Comparison of ENCODE assay signal across 8 cellular contexts in the genomic region with DNA sequence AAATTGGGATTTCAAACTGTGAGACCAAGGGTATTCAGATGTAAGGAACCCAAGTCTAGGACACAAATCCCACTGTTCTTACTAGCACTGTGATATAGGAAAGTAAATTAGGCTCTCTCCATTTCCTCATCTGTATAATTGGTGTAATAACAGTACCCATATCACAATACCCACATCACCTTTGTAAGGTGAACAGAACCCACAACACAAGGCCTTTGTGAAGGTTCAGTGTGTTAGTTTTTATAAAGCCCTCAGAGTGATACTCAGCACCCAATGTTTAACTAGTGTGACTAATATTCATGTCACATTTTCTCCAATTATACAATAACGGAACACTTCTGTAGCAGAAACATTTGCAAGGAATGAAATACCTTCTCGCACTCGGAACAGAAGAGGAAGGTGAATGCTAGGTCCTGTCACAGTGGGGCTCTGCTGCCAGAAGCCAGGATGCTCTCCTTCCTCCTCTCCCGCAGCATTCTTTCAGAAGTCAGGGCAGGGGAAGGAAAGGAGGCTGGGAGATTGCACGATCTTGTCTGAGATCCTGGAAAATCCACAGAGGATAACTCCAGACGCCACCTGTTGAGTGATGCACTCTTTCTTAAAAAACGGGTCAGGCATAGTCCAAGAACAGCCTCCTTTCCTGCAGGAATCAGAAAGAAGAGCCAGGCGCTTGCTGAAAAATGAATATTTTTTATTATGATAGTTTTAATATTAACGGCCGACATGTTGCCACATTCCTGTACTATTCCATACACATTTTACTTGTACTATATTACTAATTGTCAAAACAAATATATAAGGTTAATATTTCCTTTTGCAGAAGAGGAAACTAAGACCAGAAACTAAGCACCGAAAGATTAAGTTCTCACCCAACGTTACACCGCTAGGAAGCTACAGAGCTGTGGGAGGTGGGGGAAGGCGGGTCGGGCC. TPM values are rescaled to one million over a fixed set of nuclear protein-coding genes. Genes with fewer than 3 reads are reported as not detected.
DNase-seq lines count a peak whose midpoint lies in the region; ATAC-seq and TF ChIP-seq lines count a peak whose summit lies in the region.

No MANE protein-coding gene starts in this region.

- H3K9me3 ChIP-seq in KOPT-K1 (ENCODE audit: insufficient read depth, low read length, poor library complexity, severe bottlenecking) (peaks cover 3% of the 10 kb centered on the region), right lobe of liver (no peaks in the 10 kb centered on the region), upper lobe of left lung (no peaks in the 10 kb centered on the region)

- H3K27ac ChIP-seq in KOPT-K1 (ENCODE audit: low read depth, low read length, poor library complexity, severe bottlenecking) (peak overlapping the region; percentile 72), right lobe of liver (peak overlapping the region; percentile 40 to 61 (median 46)), upper lobe of left lung (peak overlapping the region; percentile 78 to 86 (median 82))

- intact Hi-C loops in MCF 10A (cut with micrococcal nuclease), result loop anchor here (10.0 kb wide), 1 partner anchor 50 kb away; a partner anchor contains a TSS
- intact Hi-C loops in right lobe of liver (cut with DNase I), result no loop called here

- no peaks in the 10 kb centered on the region for H3K9me3 Mint-ChIP-seq in MCF 10A (ENCODE audit: unreplicated experiment)

- H3K4me1 ChIP-seq in right lobe of liver, result peaks cover 0 to 18% (median 6%) of the 10 kb centered on the region in 4 donors
- H3K4me1 ChIP-seq in upper lobe of left lung, result peaks cover 10 to 25% (median 16%) of the 10 kb centered on the region in 4 donors

- WGBS in right lobe of liver (ENCODE audit: insufficient coverage, low coverage, low lambda C conversion rate, missing lambda C conversion rate), result 15% methylated on average over 13 of the region's 15 CpGs
- WGBS in upper lobe of left lung, 2 donors, result 8% methylated on average over 15 of the region's 15 CpGs

- peaks cover 5% of the 10 kb centered on the region for H3K4me1 Mint-ChIP-seq in MCF 10A (ENCODE audit: insufficient read depth, unreplicated experiment)

- H3K27ac Mint-ChIP-seq in MCF 10A (ENCODE audit: low read depth, unreplicated experiment), result peak overlapping the region; percentile 67

- H3K4me3 ChIP-seq in right lobe of liver (peak overlapping the region; percentile 50 to 75 (median 73)), upper lobe of left lung (peak overlapping the region; percentile 57 to 88 (median 65))

- ATAC-seq in right lobe of liver (no peak), upper lobe of left lung (ENCODE audit: low FRiP score in 2 of 2) (no peak), GM21526 (IDR thresholded peaks at IDR 0.05; ENCODE audit: low FRiP score, unreplicated experiment) (no peak)

- H3K36me3 Mint-ChIP-seq in MCF 10A (ENCODE audit: insufficient read depth, unreplicated experiment), result peaks cover 31% of the 10 kb centered on the region

- no peaks in the 10 kb centered on the region for H3K27me3 Mint-ChIP-seq in MCF 10A (ENCODE audit: insufficient read depth, unreplicated experiment)

- TF ChIP-seq POLR2A in right lobe of liver (IDR thresholded peaks at IDR 0.05) (no peak), upper lobe of left lung (IDR thresholded peaks at IDR 0.05) (no peak)

- H3K4me3 Mint-ChIP-seq in MCF 10A (ENCODE audit: unreplicated experiment), result peak overlapping the region; percentile 90

- BruUV-seq in MCF 10A (replicated peaks; lab: Mats Ljungman, UMichigan), result TSS peak; percentile 56

- POLR2A ChIA-PET in MCF 10A (lab: Yijun Ruan, JAX), result interaction anchor here (0.6 to 2.5 kb wide), 18 partner anchors 9 to 351 kb away, joined by 3 to 32 read pairs (median 4); a partner anchor contains a TSS

- TF ChIP-seq CTCF in MCF 10A (IDR thresholded peaks at IDR 0.05; ENCODE audit: unreplicated experiment), result no peak
- TF ChIP-seq CTCF in right lobe of liver (IDR thresholded peaks at IDR 0.05), result no peak
- no peak for TF ChIP-seq CTCF in upper lobe of left lung (IDR thresholded peaks at IDR 0.05)

- DNase-seq in D341Med (ENCODE audit: low spot score) (peak; percentile 37), MCF 10A (ENCODE audit: unreplicated experiment) (peak; percentile 8), right lobe of liver (no peak), upper lobe of left lung (no peak), NCI-H2171 (lab: John Stamatoyannopoulos, UW) (no peak), NCI-H226 (no peak)

- H3K36me3 ChIP-seq in KOPT-K1 (ENCODE audit: insufficient read depth, low read length), result peaks cover 39% of the 10 kb centered on the region
- H3K36me3 ChIP-seq in right lobe of liver, result peaks cover 0 to 33% (median 14%) of the 10 kb centered on the region in 4 donors
- peaks cover 18 to 37% (median 35%) of the 10 kb centered on the region in 4 donors for H3K36me3 ChIP-seq in upper lobe of left lung

- CTCF ChIA-PET in MCF 10A (lab: Yijun Ruan, JAX), result interaction anchor here (1.1 to 1.2 kb wide), 2 partner anchors 17 to 197 kb away, joined by 3 to 4 read pairs; no protein-coding TSS in a partner anchor

- no peak for TF ChIP-seq EP300 in upper lobe of left lung (IDR thresholded peaks at IDR 0.05)

- H3K27me3 ChIP-seq in right lobe of liver, result no peaks in the 10 kb centered on the region
- no peaks in the 10 kb centered on the region for H3K27me3 ChIP-seq in upper lobe of left lung

RNA-seq across cellular contexts. Expression of a gene that starts 0.8 kb away (rescaled TPM):
- total RNA-seq in MCF 10A (2022), result 8.1 and 9.9 TPM in 2 replicates
- 1 to 10 TPM; 2.9 to 5.4 (median 4.7) TPM for total RNA-seq in right lobe of liver
- total RNA-seq in upper lobe of left lung, result 10 to 100 TPM in 5 of 6 donors, 1 to 10 TPM in 1; 5.9 to 15.8 (median 11.0) TPM

RNA-seq across cellular contexts. Expression of a gene that starts 16.7 kb away (rescaled TPM):
- total RNA-seq in MCF 10A (2022), result 1.2 and 1.8 TPM in 2 replicates
- total RNA-seq in right lobe of liver, result 1 to 10 TPM in 5 of 6 experiments, under 1 TPM in 1; 0.50 to 2.9 (median 1.6) TPM
- 10 to 100 TPM in 1 of 6 donors, 1 to 10 TPM in 5; 1.4 to 16.8 (median 3.5) TPM for total RNA-seq in upper lobe of left lung

RNA-seq across cellular contexts. Expression of a gene that starts 49.7 kb away (rescaled TPM):
- total RNA-seq in MCF 10A (2022) (4.2 and 6.7 TPM in 2 replicates), right lobe of liver (1 to 10 TPM; 1.9 to 5.8 (median 3.1) TPM), upper lobe of left lung (1 to 10 TPM; 3.4 to 8.6 (median 5.7) TPM)

RNA-seq across cellular contexts. Expression of a gene that starts 50.6 kb away (rescaled TPM):
- total RNA-seq in MCF 10A (2022) (1.2 TPM in 2 replicates), right lobe of liver (1 to 10 TPM in 1 of 6 experiments, under 1 TPM in 4, not detected in 1; 0.26 to 1.4 (median 0.66) TPM), upper lobe of left lung (1 to 10 TPM in 3 of 6 donors, under 1 TPM in 2, not detected in 1; 0.46 to 2.1 (median 1.1) TPM)

Comparison
In these comparisons a context has a peak if more than half of its experiments do, and no peak if none do; other contexts are left out.
1. DNase-seq: peak in D341Med (single experiment) and MCF 10A (single experiment); none in right lobe of liver (0 of 3), upper lobe of left lung (0 of 2), NCI-H2171 (single experiment) and NCI-H226 (single experiment).
2. Peak in every context shown above with its lines, with median percentiles within 50 percentile points of each other: H3K27ac ChIP-seq.